8 cellular contexts compared by ENCODE assay signal in genomic region chr6:11585426-11586016, GRCh38. TPM values are rescaled to one million over a fixed set of nuclear protein-coding genes. Genes with fewer than 3 reads are reported as not detected.
DNase-seq lines count a peak whose midpoint lies in the region; ATAC-seq, FAIRE-seq and TF ChIP-seq lines count a peak whose summit lies in the region.

No MANE protein-coding gene starts in this region.

- no peaks in the 10 kb centered on the region for H3K36me3 ChIP-seq in endodermal cell (ENCODE audit: control insufficient read depth, insufficient read depth, low read length)

- peak; percentile 59 for TF ChIP-seq CTCF in AG09319 (IDR thresholded peaks at IDR 0.05; ENCODE audit: low read depth, low read length)
- peak; percentile 85 for TF ChIP-seq CTCF in endodermal cell (conservative IDR thresholded peaks at IDR 0.05)
- TF ChIP-seq CTCF in osteocyte (IDR thresholded peaks at IDR 0.05) = peak; percentile 75

- no peak for ATAC-seq in GM18498 (IDR thresholded peaks at IDR 0.05; ENCODE audit: unreplicated experiment)
- ATAC-seq in GM21528 (IDR thresholded peaks at IDR 0.05; ENCODE audit: low FRiP score, unreplicated experiment) = no peak

- no peaks in the 10 kb centered on the region for H3K4me1 ChIP-seq in endodermal cell (ENCODE audit: control insufficient read depth, insufficient read depth, low read length)

- H3K4me1 Mint-ChIP-seq in endodermal cell = peaks cover 3% of the 10 kb centered on the region
- peaks cover 45% of the 10 kb centered on the region for H3K4me1 Mint-ChIP-seq in osteocyte (ENCODE audit: unreplicated experiment)

- H3K36me3 Mint-ChIP-seq in endodermal cell (ENCODE audit: low read depth) = no peaks in the 10 kb centered on the region
- no peaks in the 10 kb centered on the region for H3K36me3 Mint-ChIP-seq in osteocyte (ENCODE audit: unreplicated experiment)

- no peak overlapping the region for H3K27ac Mint-ChIP-seq in endodermal cell
- H3K27ac Mint-ChIP-seq in osteocyte (ENCODE audit: unreplicated experiment) = no peak overlapping the region

- 0% methylated on average over 1 of the region's 1 CpG for WGBS in endodermal cell (ENCODE audit: insufficient coverage in 1 of 2, insufficient read length in 1 of 2), 2 experiments

- H3K4me3 Mint-ChIP-seq in endodermal cell = no peak overlapping the region
- no peak overlapping the region for H3K4me3 Mint-ChIP-seq in osteocyte (ENCODE audit: unreplicated experiment)

- H3K27me3 ChIP-seq in endodermal cell (ENCODE audit: control insufficient read depth, insufficient read depth, low read length, poor library complexity, severe bottlenecking) = no peaks in the 10 kb centered on the region

- no peak overlapping the region for H3K27ac ChIP-seq in endodermal cell (ENCODE audit: low read depth, low read length)

- no peak overlapping the region for H3K9ac ChIP-seq in endodermal cell (ENCODE audit: extremely low read depth, low read length, poor library complexity, severe bottlenecking)

- no peak overlapping the region for H3K4me3 ChIP-seq in endodermal cell (ENCODE audit: low read length)

- peak; percentile 90 for FAIRE-seq in GM19239 (lab: Jason Lieb, UNC)

- H3K27me3 Mint-ChIP-seq in endodermal cell (ENCODE audit: insufficient read depth) (no peaks in the 10 kb centered on the region), osteocyte (ENCODE audit: unreplicated experiment) (no peaks in the 10 kb centered on the region)

- DNase-seq in AG09319 (ENCODE audit: extremely low read depth, low read depth) = no peak
- peak; percentile 13 for DNase-seq in GM19239 (ENCODE audit: insufficient read length, low spot score)
- DNase-seq in NCI-H82 treated with DMSO at 0.1 percent for 48 hours (lab: John Stamatoyannopoulos, UW; ENCODE audit: unreplicated experiment) = peak; percentile 30
- no peak for DNase-seq in endodermal cell
- no peak for DNase-seq in osteocyte (ENCODE audit: extremely low spot score, unreplicated experiment)
- no peak for DNase-seq in OCI-M2 (lab: John Stamatoyannopoulos, UW; ENCODE audit: unreplicated experiment)

- H3K9me3 ChIP-seq in endodermal cell (ENCODE audit: control insufficient read depth, low read length) = peaks cover under 1% of the 10 kb centered on the region

- peaks cover under 1% of the 10 kb centered on the region for H3K9me3 Mint-ChIP-seq in endodermal cell
- no peaks in the 10 kb centered on the region for H3K9me3 Mint-ChIP-seq in osteocyte (ENCODE audit: unreplicated experiment)

RNA-seq across cellular contexts. Expression of gene TMEM170B, which starts 48.0 kb away (rescaled TPM):
- total RNA-seq in endodermal cell (1 to 10 TPM; 2.3 to 5.3 TPM), osteocyte (3.5 and 3.7 TPM in 2 replicates)
- 14.2 TPM for polyA plus RNA-seq in endodermal cell (2013, experiment 1 of 2)
- polyA plus RNA-seq in endodermal cell (2013, experiment 2 of 2) = 16.5 TPM

Comparison
In these comparisons a context has a peak if more than half of its experiments do, and no peak if none do; other contexts are left out.
1. DNase-seq: peak in GM19239 (single experiment) and NCI-H82 treated with DMSO at 0.1 percent for 48 hours (single experiment); none in AG09319 (single experiment), endodermal cell (single experiment), osteocyte (single experiment) and OCI-M2 (single experiment).
2. Peak in every context shown above with its lines, with median percentiles within 50 percentile points of each other: CTCF ChIP-seq.